ENCODE assay signal across 8 cellular contexts in the genomic region with DNA sequence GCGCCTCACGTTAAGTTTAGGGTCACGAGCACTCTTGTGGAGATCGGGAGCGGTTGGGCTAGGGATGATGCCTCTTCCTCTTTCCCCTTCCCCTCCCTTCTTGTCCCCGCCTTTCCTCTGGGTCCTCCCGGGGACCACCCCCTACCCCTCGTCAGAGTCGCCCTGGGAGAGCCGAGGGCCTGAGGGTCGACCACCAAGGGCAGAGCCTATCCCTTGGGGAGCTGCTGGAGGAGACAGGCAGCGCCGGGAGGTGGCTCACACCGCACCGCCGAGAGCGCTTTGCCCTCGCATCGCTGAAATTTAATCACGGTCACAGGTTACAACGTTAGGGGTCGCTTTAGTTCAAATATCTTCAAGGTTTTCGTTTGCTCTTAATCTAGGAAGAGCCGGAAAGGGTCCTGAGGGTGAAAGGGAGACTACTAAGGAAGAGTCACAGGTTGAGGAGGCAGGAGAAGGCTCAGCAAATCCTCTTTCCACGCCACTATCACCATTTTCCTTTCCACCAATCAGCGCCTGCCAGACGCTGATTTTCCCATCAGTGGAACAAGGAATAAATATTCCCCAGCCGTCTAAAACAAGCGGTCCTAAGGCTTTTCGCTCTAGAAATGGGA. TPM values are rescaled to one million over a fixed set of nuclear protein-coding genes. Genes with fewer than 3 reads are reported as not detected.
DNase-seq lines count a peak whose midpoint lies in the region; ATAC-seq, FAIRE-seq and TF ChIP-seq lines count a peak whose summit lies in the region.

No MANE protein-coding gene starts in this region.

- no peak for FAIRE-seq in GM12878 (lab: Jason Lieb, UNC)

- intact Hi-C loops in GM12878 (cut with micrococcal nuclease; ENCODE audit: unreplicated experiment), result loop anchor here (5.0 kb wide), 1 partner anchor 60 kb away; no protein-coding TSS in a partner anchor

- no TSS peak for BruUV-seq in GM12878 (replicated peaks; lab: Mats Ljungman, UMichigan)

- WGBS in GM12878 (ENCODE audit: insufficient coverage, insufficient replicate concordance, low lambda C conversion rate, missing lambda C conversion rate), result 3% methylated on average over 30 of the region's 30 CpGs

- H4K20me1 ChIP-seq in GM12878 (ENCODE audit: control insufficient read depth, insufficient read depth), result no peaks in the 10 kb centered on the region

- no peak for TF ChIP-seq POLR2A in GM12878 (IDR thresholded peaks at IDR 0.05; ENCODE audit: low read depth, low read length)

- TF ChIP-seq EP300 in GM12878 (IDR thresholded peaks at IDR 0.05; ENCODE audit: borderline replicate concordance in 1 of 2, control insufficient read depth in 1 of 2, low read depth in 2 of 2, low read length in 2 of 2), result no peak

- CTCF ChIA-PET in GM12878 (lab: Yijun Ruan, JAX), result interaction anchor here (1.0 kb wide), 1 partner anchor 58 kb away, joined by 3 read pairs; no protein-coding TSS in a partner anchor

- H3K4me2 ChIP-seq in GM12878 (ENCODE audit: control insufficient read depth, insufficient read depth), result no peak overlapping the region

- ATAC-seq in GM19372 (IDR thresholded peaks at IDR 0.05; ENCODE audit: low read depth, unreplicated experiment), result peak; percentile 42
- peak; percentile 58 for ATAC-seq in GM12878
- ATAC-seq in GM18858 (IDR thresholded peaks at IDR 0.05; ENCODE audit: unreplicated experiment), result no peak

- H3K9ac ChIP-seq in GM12878 (ENCODE audit: control insufficient read depth, insufficient read depth, low read length), result no peak overlapping the region

- no peaks in the 10 kb centered on the region for H3K79me2 ChIP-seq in GM12878 (ENCODE audit: control insufficient read depth, insufficient read depth, low read length)

- no peak overlapping the region for H2AFZ ChIP-seq in GM12878 (ENCODE audit: control insufficient read depth, low read depth, low read length)

- POLR2A ChIA-PET in GM12878 (lab: Charles Lee), result no interaction called here

- H3K27me3 ChIP-seq in GM12878 (replicated peaks in 1 of 2; ENCODE audit: control insufficient read depth in 2 of 2, insufficient read depth in 2 of 2, low read length in 1 of 2), result peaks cover 3 to 12% of the 10 kb centered on the region in 2 experiments; a peak in 3 of 4 replicates

- H3K36me3 ChIP-seq in GM12878 (ENCODE audit: control insufficient read depth in 2 of 2, insufficient read depth in 2 of 2, low read length in 1 of 2), result no peaks in the 10 kb centered on the region

- TF ChIP-seq RAD21 in GM12878 (IDR thresholded peaks at IDR 0.05; ENCODE audit: insufficient read depth, low read depth, low read length), result no peak

- no peak overlapping the region for H3K27ac ChIP-seq in GM12878 (ENCODE audit: control insufficient read depth, insufficient read depth)

- no peaks in the 10 kb centered on the region for H3K4me1 ChIP-seq in GM12878 (ENCODE audit: control insufficient read depth, insufficient read depth, low read length)

- no peaks in the 10 kb centered on the region for H3K9me3 ChIP-seq in GM12878 (replicated peaks; ENCODE audit: control insufficient read depth, insufficient read depth, low read length)

- in situ Hi-C loops in GM12878 (cut with MboI), result no loop called here

- no peak for TF ChIP-seq CTCF in GM12878 (IDR thresholded peaks at IDR 0.05 in 2 of 3, conservative IDR thresholded peaks at IDR 0.05 in 1 of 3; ENCODE audit: control insufficient read depth in 2 of 3, extremely low read depth in 1 of 3, insufficient read depth in 1 of 3, low read depth in 3 of 3, low read length in 3 of 3)

- DNase-seq in C1 segment of cervical spinal cord (lab: John Stamatoyannopoulos, UW) (peak in 12 of 14 donors; percentile 38 to 92 (median 77)), NCI-H82 treated with DMSO at 0.1 percent for 48 hours (lab: John Stamatoyannopoulos, UW; ENCODE audit: unreplicated experiment) (peak; percentile 53), GM12878 (ENCODE audit: low read depth, low spot score) (no peak), hypothalamus (lab: John Stamatoyannopoulos, UW) (peak in 37 of 51 donors; percentile 8 to 90 (median 57)), putamen (ENCODE audit: low spot score) (peak; percentile 72), activated gamma-delta T cell (lab: John Stamatoyannopoulos, UW) (no peak)

- H3K4me3 ChIP-seq in GM12878, result no peak overlapping the region

- RAD21 ChIA-PET in GM12878 (lab: Charles Lee; ENCODE audit: unreplicated experiment), result no interaction called here

- SMC1A ChIA-PET in GM12878 (lab: Charles Lee; ENCODE audit: uncharacterized antibody, unreplicated experiment), result no interaction called here

TF ChIP-seq in GM12878, 131 proteins besides CTCF, POLR2A, EP300 and RAD21:
- TF ChIP-seq MTA2 (IDR thresholded peaks at IDR 0.05; ENCODE audit: low read depth), result no peak
- peak; percentile 52; the same call in 1 of the 2 replicates for TF ChIP-seq BMI1 (IDR thresholded peaks at IDR 0.05; ENCODE audit: borderline replicate concordance)
- no peak for TF ChIP-seq POU2F2 (IDR thresholded peaks at IDR 0.05; ENCODE audit: borderline replicate concordance, low read depth, low read length)
- TF ChIP-seq SPI1 (IDR thresholded peaks at IDR 0.05; ENCODE audit: borderline replicate concordance, insufficient read depth, low read depth, low read length), result no peak

RNA-seq across cellular contexts. Expression of gene SNCA, which starts 0.5 kb away (rescaled TPM):
- total RNA-seq in GM12878 (2013; cell fraction: nucleolus; rRNA removed), result not detected in 2 replicates
- not detected in 2 replicates for total RNA-seq in GM12878 (2014; rRNA removed)
- not detected in 2 replicates for total RNA-seq in GM12878 (2014; rRNA removed; fragmentation: Illumina TruSeq; extraction: Trizol)
- not detected in 2 replicates for total RNA-seq in GM12878 (2021)
- not detected for polyA plus RNA-seq in GM12878 (2011; ENCODE audit: low read depth)
- polyA plus RNA-seq in GM12878 (2011; rRNA removed), result 0.22 and 0.62 TPM in 2 replicates
- polyA plus RNA-seq in GM12878 (2011; cell fraction: cytosol; rRNA removed), result 0.21 TPM in 1 of 2 replicates, not detected in the other
- 0.19 and 0.41 TPM in 2 replicates for polyA plus RNA-seq in GM12878 (2011; cell fraction: nucleus; rRNA removed)
- not detected in 2 replicates for polyA plus RNA-seq in GM12878 (2012)
- not detected in 2 replicates for polyA plus RNA-seq in GM12878 (2014; fragmentation: Illumina TruSeq; extraction: Trizol)
- not detected for polyA plus RNA-seq in GM12878 (2014; fragmentation: Nextera tagmentation; extraction: Ambion mirVana)
- polyA plus RNA-seq in GM12878 (2014; rRNA removed), result not detected in 2 replicates
- polyA plus RNA-seq in GM12878 (2016; fragmentation: Nextera tagmentation; extraction: Ambion mirVana), result not detected
- polyA minus RNA-seq in GM12878 (2011; rRNA and poly(A)+ RNA removed), result not detected in 2 replicates
- not detected in 2 replicates for polyA minus RNA-seq in GM12878 (2011; cell fraction: cytosol; rRNA and poly(A)+ RNA removed)
- polyA minus RNA-seq in GM12878 (2011; cell fraction: nucleus; rRNA and poly(A)+ RNA removed), result not detected in 2 replicates

RNA-seq across cellular contexts. Expression of gene MMRN1, which starts 57.2 kb away (rescaled TPM):
- 7.9 and 9.3 TPM in 2 replicates for total RNA-seq in GM12878 (2013; cell fraction: nucleolus; rRNA removed)
- total RNA-seq in GM12878 (2014; rRNA removed) (1.0 and 1.7 TPM in 2 replicates), GM12878 (2014; rRNA removed; fragmentation: Illumina TruSeq; extraction: Trizol) (1.5 and 1.7 TPM in 2 replicates), GM12878 (2021) (0.85 and 1.1 TPM in 2 replicates)
- polyA plus RNA-seq in GM12878 (2011; ENCODE audit: low read depth), result not detected
- polyA plus RNA-seq in GM12878 (2011; rRNA removed) (3.9 and 6.6 TPM in 2 replicates), GM12878 (2014; fragmentation: Illumina TruSeq; extraction: Trizol) (1.3 and 2.0 TPM in 2 replicates), GM12878 (2014; fragmentation: Nextera tagmentation; extraction: Ambion mirVana) (under 1 TPM; 0.53 to 0.55 TPM), GM12878 (2014; rRNA removed) (0.50 and 0.77 TPM in 2 replicates), GM12878 (2016; fragmentation: Nextera tagmentation; extraction: Ambion mirVana) (under 1 TPM; 0.58 to 0.71 TPM)
- 1.2 and 1.6 TPM in 2 replicates for polyA plus RNA-seq in GM12878 (2011; cell fraction: cytosol; rRNA removed)
- polyA plus RNA-seq in GM12878 (2011; cell fraction: nucleus; rRNA removed), result 4.8 and 5.1 TPM in 2 replicates
- 0.14 and 0.25 TPM in 2 replicates for polyA plus RNA-seq in GM12878 (2012)
- polyA minus RNA-seq in GM12878 (2011; rRNA and poly(A)+ RNA removed), result 2.6 and 5.7 TPM in 2 replicates
- 1.7 and 2.8 TPM in 2 replicates for polyA minus RNA-seq in GM12878 (2011; cell fraction: cytosol; rRNA and poly(A)+ RNA removed)
- polyA minus RNA-seq in GM12878 (2011; cell fraction: nucleus; rRNA and poly(A)+ RNA removed), result 6.2 and 8.7 TPM in 2 replicates

Comparison
In these comparisons a context has a peak if more than half of its experiments do, and no peak if none do; other contexts are left out.
1. DNase-seq: peak in C1 segment of cervical spinal cord (12 of 14), NCI-H82 treated with DMSO at 0.1 percent for 48 hours (single experiment), hypothalamus (37 of 51) and putamen (single experiment); none in GM12878 (single experiment) and activated gamma-delta T cell (single experiment).